Comparison of ENCODE assay signal across 16 cellular contexts in genomic region chr11:117840881-117841581, GRCh38. TPM values are rescaled to one million over a fixed set of nuclear protein-coding genes. Genes with fewer than 3 reads are reported as not detected.
DNase-seq lines count a peak whose midpoint lies in the region; ATAC-seq, FAIRE-seq and TF ChIP-seq lines count a peak whose summit lies in the region.
"Had no signal": no experiment of that assay in that cellular context is flagged by ENCODE, and none has a peak within 500 bp of the region (broad histone marks: within the 10 kb centered on the region; RNA-seq: fewer than 3 reads in every experiment).

No MANE protein-coding gene starts in this region.

- no peak overlapping the region for H3K4me3 Mint-ChIP-seq in GM23338
- no peak overlapping the region for H3K4me3 Mint-ChIP-seq in stimulated activated effector memory CD8-positive, alpha-beta T cell treated with anti-CD3 and anti-CD28 coated beads, Interleukin-12 subunit alpha, Interleukin-12 subunit beta, amount 100 ng/mL, for 72 hours
- H3K4me3 Mint-ChIP-seq: activated T-helper 17 cell treated with anti-CD3 and anti-CD28 coated beads, Interleukin-2, amount 50 U/mL, for 72 hours; neural crest cell had no signal

- H3K27ac Mint-ChIP-seq in GM23338: peak overlapping the region; percentile 86
- H3K27ac Mint-ChIP-seq in stimulated activated effector memory CD8-positive, alpha-beta T cell treated with anti-CD3 and anti-CD28 coated beads, Interleukin-12 subunit alpha, Interleukin-12 subunit beta, amount 100 ng/mL, for 72 hours: peak overlapping the region; percentile 32
- H3K27ac Mint-ChIP-seq: activated T-helper 17 cell treated with anti-CD3 and anti-CD28 coated beads, Interleukin-2, amount 50 U/mL, for 72 hours had no signal

- H3K9me2 ChIP-seq in GM23338 (ENCODE audit: insufficient read depth): no peaks in the 10 kb centered on the region

- H3K9ac ChIP-seq in kidney (ENCODE audit: low read length in 2 of 2): peak overlapping the region in 1 of 2 donors; percentile 1

- H3K79me2 ChIP-seq in GM23338 (replicated peaks; ENCODE audit: insufficient read depth): no peaks in the 10 kb centered on the region

- H3F3A ChIP-seq in GM23338 (replicated peaks; ENCODE audit: low read depth): no peaks in the 10 kb centered on the region

- no peaks in the 10 kb centered on the region for H3K4me1 ChIP-seq in GM23338 (ENCODE audit: insufficient read depth)
- peaks cover 0 to 6% of the 10 kb centered on the region in 2 donors for H3K4me1 ChIP-seq in kidney (ENCODE audit: control insufficient read depth in 1 of 2, insufficient read depth in 1 of 2, low read depth in 1 of 2, low read length in 2 of 2)
- H3K4me1 ChIP-seq: breast epithelium, Caco-2 had no signal

- H4K20me1 ChIP-seq in GM23338 (replicated peaks; ENCODE audit: insufficient read depth): no peaks in the 10 kb centered on the region

- TF ChIP-seq CTCF in GM23338 (conservative IDR thresholded peaks at IDR 0.05; ENCODE audit: low read depth in 2 of 2): no peak
- no peak for TF ChIP-seq CTCF in kidney (IDR thresholded peaks at IDR 0.05; ENCODE audit: borderline replicate concordance, extremely low read depth, insufficient read depth)

- intact Hi-C loops in kidney (cut with DNase I): loop anchor here (10.0 kb wide), 1 partner anchor 214 kb away; no protein-coding TSS in a partner anchor

- H3K27me3 Mint-ChIP-seq in GM23338 (ENCODE audit: insufficient read depth, low read depth, poor library complexity): no peaks in the 10 kb centered on the region

- H3K4me1 Mint-ChIP-seq in GM23338: peaks cover 13% of the 10 kb centered on the region
- peaks cover 30% of the 10 kb centered on the region for H3K4me1 Mint-ChIP-seq in stimulated activated effector memory CD8-positive, alpha-beta T cell treated with anti-CD3 and anti-CD28 coated beads, Interleukin-12 subunit alpha, Interleukin-12 subunit beta, amount 100 ng/mL, for 72 hours
- H3K4me1 Mint-ChIP-seq: activated T-helper 17 cell treated with anti-CD3 and anti-CD28 coated beads, Interleukin-2, amount 50 U/mL, for 72 hours had no signal

- no peak for ATAC-seq in GM23338
- ATAC-seq in stimulated activated effector memory CD8-positive, alpha-beta T cell treated with anti-CD3 and anti-CD28 coated beads, Interleukin-12 subunit alpha, Interleukin-12 subunit beta, amount 100 ng/mL, for 72 hours: no peak
- ATAC-seq: activated T-helper 17 cell treated with anti-CD3 and anti-CD28 coated beads, Interleukin-2, amount 50 U/mL, for 72 hours had no signal

- H3K4me3 ChIP-seq in GM23338: no peak overlapping the region
- H3K4me3 ChIP-seq in kidney (ENCODE audit: low read length in 2 of 2): no peak overlapping the region
- H3K4me3 ChIP-seq: breast epithelium had no signal

- DNase-seq in CD1c-positive myeloid dendritic cell (ENCODE audit: extremely low spot score) (peak; percentile 40), GM23338 (ENCODE audit: low spot score) (no peak), kidney (peak; percentile 43), RCC 7860 (ENCODE audit: low spot score) (no peak), T-helper 2 cell (no peak), NK-92 (lab: John Stamatoyannopoulos, UW; ENCODE audit: unreplicated experiment) (no peak)
- no peak for DNase-seq in stimulated activated effector memory CD8-positive, alpha-beta T cell treated with anti-CD3 and anti-CD28 coated beads, Interleukin-12 subunit alpha, Interleukin-12 subunit beta, amount 100 ng/mL, for 72 hours (ENCODE audit: low spot score in 2 of 2)
- DNase-seq: foreskin melanocyte, kidney glomerular epithelial cell, NCI-H2081 had no signal

- no peaks in the 10 kb centered on the region for H3K9me3 ChIP-seq in kidney (ENCODE audit: control insufficient read depth in 1 of 2, low read length in 2 of 2)
- H3K9me3 ChIP-seq: breast epithelium, Caco-2 had no signal

- no peaks in the 10 kb centered on the region for H3K9me3 Mint-ChIP-seq in GM23338
- no peaks in the 10 kb centered on the region for H3K9me3 Mint-ChIP-seq in stimulated activated effector memory CD8-positive, alpha-beta T cell treated with anti-CD3 and anti-CD28 coated beads, Interleukin-12 subunit alpha, Interleukin-12 subunit beta, amount 100 ng/mL, for 72 hours
- H3K9me3 Mint-ChIP-seq: activated T-helper 17 cell treated with anti-CD3 and anti-CD28 coated beads, Interleukin-2, amount 50 U/mL, for 72 hours; neural crest cell had no signal

- no peaks in the 10 kb centered on the region for H3K36me3 Mint-ChIP-seq in GM23338 (ENCODE audit: low read depth)
- no peaks in the 10 kb centered on the region for H3K36me3 Mint-ChIP-seq in stimulated activated effector memory CD8-positive, alpha-beta T cell treated with anti-CD3 and anti-CD28 coated beads, Interleukin-12 subunit alpha, Interleukin-12 subunit beta, amount 100 ng/mL, for 72 hours

- no peaks in the 10 kb centered on the region for H3K36me3 ChIP-seq in GM23338 (ENCODE audit: insufficient read depth)
- peaks cover 0 to 2% of the 10 kb centered on the region in 2 donors for H3K36me3 ChIP-seq in kidney (ENCODE audit: control insufficient read depth in 1 of 2, insufficient read depth in 2 of 2, low read length in 2 of 2)
- H3K36me3 ChIP-seq: breast epithelium had no signal

- H2AFZ ChIP-seq in GM23338: no peak overlapping the region

- no peak overlapping the region for H3K4me2 ChIP-seq in GM23338

- no peak overlapping the region for H3K27ac ChIP-seq in GM23338 (ENCODE audit: low read depth)
- H3K27ac ChIP-seq in kidney (ENCODE audit: low read depth in 2 of 2, low read length in 2 of 2): no peak overlapping the region
- H3K27ac ChIP-seq: breast epithelium had no signal

- no peaks in the 10 kb centered on the region for H3K27me3 ChIP-seq in GM23338 (ENCODE audit: insufficient read depth)
- H3K27me3 ChIP-seq: breast epithelium had no signal

- FAIRE-seq in kidney (lab: Jason Lieb, UNC) (no peak), RCC 7860 (lab: Jason Lieb, UNC) (no peak)

TF ChIP-seq in GM23338, 12 proteins besides CTCF, POLR2A, EP300 and RAD21 (continues in another document):
- TF ChIP-seq EZH2 (IDR thresholded peaks at IDR 0.05; ENCODE audit: low read depth, unreplicated experiment) (no peak), JUNB (IDR thresholded peaks at IDR 0.05; ENCODE audit: unreplicated experiment) (no peak)

RNA-seq across cellular contexts. Expression of gene FXYD2, which starts 16.5 kb away (rescaled TPM):
- total RNA-seq in GM23338 (2014; rRNA removed; shearing (Covaris generic)): 0.12 and 0.59 TPM in 2 replicates
- polyA plus RNA-seq in GM23338 (2016; fragmentation: Nextera tagmentation; extraction: Ambion mirVana) (0.12 and 1.4 TPM in 2 replicates), kidney (ENCODE audit: insufficient read depth, low read depth, low replicate concordance) (9,664 TPM)
- total RNA-seq in kidney: 2,527 TPM
- total RNA-seq: NCI-H460 had no signal

RNA-seq across cellular contexts. Expression of gene FXYD6, which starts 35.4 kb away (rescaled TPM):
- total RNA-seq in GM23338 (2014; rRNA removed; shearing (Covaris generic)): 25.6 and 30.7 TPM in 2 replicates
- polyA plus RNA-seq in GM23338 (2016; fragmentation: Nextera tagmentation; extraction: Ambion mirVana) (21.8 and 26.2 TPM in 2 replicates), kidney (ENCODE audit: insufficient read depth, low read depth, low replicate concordance) (57.8 TPM)
- total RNA-seq in kidney: 62.7 TPM
- total RNA-seq: NCI-H460 had no signal

RNA-seq across cellular contexts. Expression of gene DSCAML1, which starts 44.0 kb away (rescaled TPM):
- total RNA-seq in GM23338 (2014; rRNA removed; shearing (Covaris generic)): 0.17 and 0.19 TPM in 2 replicates
- 0.28 TPM in 1 of 2 replicates, not detected in the other for polyA plus RNA-seq in GM23338 (2016; fragmentation: Nextera tagmentation; extraction: Ambion mirVana)
- 17.3 TPM for total RNA-seq in kidney
- 0.95 TPM for polyA plus RNA-seq in kidney (ENCODE audit: insufficient read depth, low read depth, low replicate concordance)
- total RNA-seq: Caco-2, NCI-H460, pulmonary artery endothelial cell had no signal

Comparison
In these comparisons a context has a peak if more than half of its experiments do, and no peak if none do; other contexts are left out.
1. DNase-seq: peak in CD1c-positive myeloid dendritic cell (single experiment) and kidney (single experiment); none in GM23338 (single experiment), stimulated activated effector memory CD8-positive, alpha-beta T cell treated with anti-CD3 and anti-CD28 coated beads, Interleukin-12 subunit alpha, Interleukin-12 subunit beta, amount 100 ng/mL, for 72 hours (0 of 2), RCC 7860 (single experiment), T-helper 2 cell (0 of 5) and NK-92 (single experiment).
2. RNA of gene FXYD2, which starts 16.5 kb away (total RNA-seq): 2,527 TPM in kidney (single experiment); 0.12 to 0.59 TPM in GM23338; every median in the first group is over 1,000 times any median in the second.
3. RNA of gene DSCAML1, which starts 44.0 kb away (total RNA-seq): 17.3 TPM in kidney (single experiment); 0.17 to 0.19 TPM in GM23338; every median in the first group is over 10 times any median in the second.